ENCODE assay signal across 10 cellular contexts in genomic region chr10:122954731-122955050, GRCh38. TPM values are rescaled to one million over a fixed set of nuclear protein-coding genes. Genes with fewer than 3 reads are reported as not detected.
A peak's percentile ranks its signal among the peaks of the same experiment; 100 is the strongest.
DNase-seq lines count a peak whose midpoint lies in the region; ATAC-seq and TF ChIP-seq lines count a peak whose summit lies in the region.
"Had no signal": no experiment of that assay in that cellular context is flagged by ENCODE, and none has a peak within 500 bp of the region (broad histone marks: within the 10 kb centered on the region; RNA-seq: fewer than 3 reads in every experiment).

No MANE protein-coding gene starts in this region.

- TF ChIP-seq RAD21 in HCT116 (IDR thresholded peaks at IDR 0.05; ENCODE audit: low read depth) = no peak

- RAD21 ChIA-PET in HCT116 (lab: Charles Lee; ENCODE audit: low non-redundant PET in 1 of 2, low total read pairs in 2 of 2, uncharacterized antibody in 2 of 2, unreplicated experiment in 2 of 2) = no interaction called here

- H3K36me3 ChIP-seq in HCT116 (ENCODE audit: control insufficient read depth in 1 of 2, insufficient read depth in 2 of 2, low read length in 2 of 2) = 0 out of 4 replicates have a peak, but pooled peaks cover 0 to 3% of the 10 kb centered on the region in 2 experiments
- H3K36me3 ChIP-seq in skeletal muscle satellite cell (ENCODE audit: insufficient read depth, low read length) = peaks cover 7% of the 10 kb centered on the region

- intact Hi-C loops in HCT116 (cut with micrococcal nuclease) = loop anchor here (1.0 kb wide), 2 partner anchors 26 to 54 kb away; partner anchors contain the start of genes IKZF5 and PSTK

- TSS peak; percentile 63 for BruUV-seq in HCT116 (replicated peaks; lab: Mats Ljungman, UMichigan)

- peaks cover 0 to 8% (median 4%) of the 10 kb centered on the region in 3 donors for H3K9me3 Mint-ChIP-seq in T-cell

- H2AFZ ChIP-seq in HCT116 (ENCODE audit: low read depth, low read length, poor library complexity, severe bottlenecking) = peak overlapping the region; percentile 40

- H3K9me3 ChIP-seq in HCT116 (ENCODE audit: control insufficient read depth in 1 of 2, insufficient read depth in 1 of 2, low read depth in 1 of 2, low read length in 2 of 2) (peaks cover 0 to 7% of the 10 kb centered on the region in 2 experiments; a peak in 1 of 4 replicates), skeletal muscle satellite cell (replicated peaks; ENCODE audit: low read length) (no peaks in the 10 kb centered on the region)

- peak overlapping the region in 1 of 2 donors; percentile 28 for H3K27ac Mint-ChIP-seq in T-cell

- peak overlapping the region; percentile 83 to 91 (median 88) for H3K4me3 Mint-ChIP-seq in T-cell

- H3K27me3 ChIP-seq in HCT116 (ENCODE audit: insufficient read depth, low read length) (no peaks in the 10 kb centered on the region), skeletal muscle satellite cell (ENCODE audit: control insufficient read depth, insufficient read depth, low read length) (no peaks in the 10 kb centered on the region)

- POLR2A ChIA-PET in HCT116 (lab: Charles Lee) (no interaction called here), T-cell (lab: Charles Lee) (interaction anchor here in 1 of 2 donors (0.9 kb wide), 1 partner anchor 26 kb away, joined by 3 read pairs; no protein-coding TSS in a partner anchor)

- H3K4me1 ChIP-seq in HCT116 (ENCODE audit: control insufficient read depth in 1 of 2, insufficient read depth in 2 of 2, low read length in 2 of 2) = peaks cover 0 to 16% of the 10 kb centered on the region in 2 experiments; a peak in 2 of 4 replicates
- H3K4me1 ChIP-seq in skeletal muscle satellite cell (ENCODE audit: control insufficient read depth, insufficient read depth, low read length) = peaks cover 20% of the 10 kb centered on the region

- H4K20me1 ChIP-seq in HCT116 (ENCODE audit: insufficient read depth) = no peaks in the 10 kb centered on the region

- TF ChIP-seq CTCF in HCT116 (IDR thresholded peaks at IDR 0.05 in 2 of 3, conservative IDR thresholded peaks at IDR 0.05 in 1 of 3; ENCODE audit: borderline replicate concordance in 1 of 3, insufficient read depth in 1 of 3, low read depth in 2 of 3, low read length in 2 of 3) (no peak), foreskin fibroblast (IDR thresholded peaks at IDR 0.05; ENCODE audit: low read depth, low read length) (no peak)

- peaks cover 14% of the 10 kb centered on the region for H3K36me3 Mint-ChIP-seq in T-cell

- CTCF ChIA-PET in HCT116 (lab: Charles Lee) (interaction anchor here (1.4 kb wide), 1 partner anchor 25 kb away, joined by 7 read pairs; the partner anchor contains the start of gene PSTK), T-cell (lab: Charles Lee) (interaction anchor here in 1 of 2 donors (1.6 kb wide), 1 partner anchor 25 kb away, joined by 5 read pairs; the partner anchor contains the start of gene PSTK)

- H3K4me2 ChIP-seq in HCT116 (ENCODE audit: low read length) (peak overlapping the region; percentile 90), skeletal muscle satellite cell (ENCODE audit: low read length) (peak overlapping the region; percentile 81)

- in situ Hi-C loops in G401 (cut with HindIII; ENCODE audit: low sequenced_read_pairs) = no loop called here

- peaks cover 36 to 45% (median 36%) of the 10 kb centered on the region in 3 donors for H3K4me1 Mint-ChIP-seq in T-cell

- no peak for TF ChIP-seq POLR2A in HCT116 (IDR thresholded peaks at IDR 0.05; ENCODE audit: borderline replicate concordance, extremely low read depth, insufficient read depth, insufficient read length)

- DNase-seq in HCT116 (ENCODE audit: low read depth, low spot score) (no peak), T-cell (no peak), foreskin fibroblast (no peak), HCEC 1CT (no peak), midbrain (lab: John Stamatoyannopoulos, UW) (no peak), pons (ENCODE audit: low spot score) (no peak), G401 (ENCODE audit: low spot score) (no peak)

- H3K79me2 ChIP-seq in HCT116 (ENCODE audit: insufficient read depth, low read length) = 0 out of 2 replicates have a peak, but pooled peaks cover 4% of the 10 kb centered on the region

- H3K9ac ChIP-seq in HCT116 (ENCODE audit: low read length) = no peak overlapping the region
- no peak overlapping the region for H3K9ac ChIP-seq in skeletal muscle satellite cell (ENCODE audit: low read depth, low read length)

- H3K4me3 ChIP-seq in HCT116 (replicated peaks in 1 of 2; ENCODE audit: low read depth in 1 of 2, low read length in 2 of 2) (peak overlapping the region in 1 of 2 experiments; percentile 83; a peak in 1 of 4 replicates), foreskin fibroblast (ENCODE audit: low read depth in 1 of 2, low read length in 2 of 2) (peak overlapping the region; percentile 77 to 85), skeletal muscle satellite cell (ENCODE audit: low read length) (peak overlapping the region; percentile 90)

- ATAC-seq in HCT116 (no peak), T-cell (replicated peaks in 1 of 4) (no peak)

- no peaks in the 10 kb centered on the region for H3K9me2 ChIP-seq in HCT116 (ENCODE audit: insufficient read depth)

- no peak overlapping the region for H3K27ac ChIP-seq in HCT116 (ENCODE audit: low read depth, low read length)

- no peaks in the 10 kb centered on the region for H3K27me3 Mint-ChIP-seq in T-cell

TF ChIP-seq in HCT116, 20 proteins besides CTCF, POLR2A, EP300 and RAD21:
- TF ChIP-seq CEBPB (IDR thresholded peaks at IDR 0.05; ENCODE audit: low read depth) = no peak
- no peak for TF ChIP-seq MAX (IDR thresholded peaks at IDR 0.05)
- TF ChIP-seq SRF (IDR thresholded peaks at IDR 0.05; ENCODE audit: low read depth) = no peak
- TF ChIP-seq ELF1 (IDR thresholded peaks at IDR 0.05; ENCODE audit: borderline replicate concordance, low read depth) = no peak
- no peak for TF ChIP-seq EZH2phosphoT487 (IDR thresholded peaks at IDR 0.05; ENCODE audit: borderline replicate concordance)
- no peak for TF ChIP-seq ATF3 (IDR thresholded peaks at IDR 0.05)
- no peak for TF ChIP-seq ZNF274 (IDR thresholded peaks at IDR 0.05; ENCODE audit: low read depth, low read length)
- TF ChIP-seq FOSL1 (IDR thresholded peaks at IDR 0.05; ENCODE audit: low read depth) = no peak
- no peak for TF ChIP-seq POLR2AphosphoS5 (IDR thresholded peaks at IDR 0.05; ENCODE audit: low read depth, low read length)
- TF ChIP-seq JUND (IDR thresholded peaks at IDR 0.05) = no peak
- TF ChIP-seq, protein P1, sequence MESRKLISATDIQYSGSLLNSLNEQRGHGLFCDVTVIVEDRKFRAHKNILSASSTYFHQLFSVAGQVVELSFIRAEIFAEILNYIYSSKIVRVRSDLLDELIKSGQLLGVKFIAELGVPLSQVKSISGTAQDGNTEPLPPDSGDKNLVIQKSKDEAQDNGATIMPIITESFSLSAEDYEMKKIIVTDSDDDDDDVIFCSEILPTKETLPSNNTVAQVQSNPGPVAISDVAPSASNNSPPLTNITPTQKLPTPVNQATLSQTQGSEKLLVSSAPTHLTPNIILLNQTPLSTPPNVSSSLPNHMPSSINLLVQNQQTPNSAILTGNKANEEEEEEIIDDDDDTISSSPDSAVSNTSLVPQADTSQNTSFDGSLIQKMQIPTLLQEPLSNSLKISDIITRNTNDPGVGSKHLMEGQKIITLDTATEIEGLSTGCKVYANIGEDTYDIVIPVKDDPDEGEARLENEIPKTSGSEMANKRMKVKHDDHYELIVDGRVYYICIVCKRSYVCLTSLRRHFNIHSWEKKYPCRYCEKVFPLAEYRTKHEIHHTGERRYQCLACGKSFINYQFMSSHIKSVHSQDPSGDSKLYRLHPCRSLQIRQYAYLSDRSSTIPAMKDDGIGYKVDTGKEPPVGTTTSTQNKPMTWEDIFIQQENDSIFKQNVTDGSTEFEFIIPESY (IDR thresholded peaks at IDR 0.05; ENCODE audit: extremely low read depth, insufficient replicate concordance, low read length) = no peak
- TF ChIP-seq ZFX (IDR thresholded peaks at IDR 0.05) = no peak

RNA-seq across cellular contexts. Expression of gene C10orf88, which starts 0.7 kb away (rescaled TPM):
- total RNA-seq in HCT116 (2021; ENCODE audit: unreplicated experiment) (16.2 TPM), T-cell (10 to 100 TPM in 3 of 5 donors, 1 to 10 TPM in 2; 7.1 to 13.2 (median 11.5) TPM)
- polyA plus RNA-seq in HCT116 (2012) = 7.8 and 10.4 TPM in 2 replicates
- total RNA-seq in skeletal muscle satellite cell (2012; rRNA removed) = 5.6 and 9.6 TPM in 2 replicates
- 7.8 and 7.9 TPM in 2 replicates for total RNA-seq in G401 (2014; rRNA removed; shearing (Covaris generic))

RNA-seq across cellular contexts. Expression of gene PSTK, which starts 25.5 kb away (rescaled TPM):
- total RNA-seq in HCT116 (2021; ENCODE audit: unreplicated experiment) (4.4 TPM), T-cell (10 to 100 TPM in 2 of 5 donors, 1 to 10 TPM in 3; 3.7 to 12.1 (median 5.2) TPM)
- 4.5 and 6.2 TPM in 2 replicates for polyA plus RNA-seq in HCT116 (2012)
- 2.5 and 3.1 TPM in 2 replicates for total RNA-seq in skeletal muscle satellite cell (2012; rRNA removed)
- 12.2 and 22.3 TPM in 2 replicates for total RNA-seq in G401 (2014; rRNA removed; shearing (Covaris generic))

RNA-seq across cellular contexts. Expression of gene FAM24A, which starts 44.3 kb away (rescaled TPM):
- total RNA-seq in HCT116 (2021; ENCODE audit: unreplicated experiment) = not detected
- polyA plus RNA-seq in HCT116 (2012) = not detected in 2 replicates
- total RNA-seq in T-cell = not detected
- not detected in 2 replicates for total RNA-seq in skeletal muscle satellite cell (2012; rRNA removed)
- total RNA-seq in G401 (2014; rRNA removed; shearing (Covaris generic)) = not detected in 2 replicates
- total RNA-seq: aorta, pulmonary artery endothelial cell had no signal
- polyA plus RNA-seq: aorta had no signal

RNA-seq across cellular contexts. Expression of gene IKZF5, which starts 53.9 kb away (rescaled TPM):
- 17.1 TPM for total RNA-seq in HCT116 (2021; ENCODE audit: unreplicated experiment)
- 4.9 and 5.1 TPM in 2 replicates for polyA plus RNA-seq in HCT116 (2012)
- total RNA-seq in T-cell = 10 to 100 TPM; 22.6 to 68.1 (median 29.4) TPM
- total RNA-seq in skeletal muscle satellite cell (2012; rRNA removed) = 3.5 and 4.2 TPM in 2 replicates
- 0.49 and 1.0 TPM in 2 replicates for total RNA-seq in G401 (2014; rRNA removed; shearing (Covaris generic))

RNA-seq across cellular contexts. Expression of gene ACADSB, which starts 54.1 kb away (rescaled TPM):
- total RNA-seq in HCT116 (2021; ENCODE audit: unreplicated experiment) (33.3 TPM), T-cell (10 to 100 TPM; 25.3 to 33.8 (median 33.0) TPM)
- polyA plus RNA-seq in HCT116 (2012) = 4.8 and 8.0 TPM in 2 replicates
- total RNA-seq in skeletal muscle satellite cell (2012; rRNA removed) = 4.6 and 5.3 TPM in 2 replicates
- 6.5 and 10.9 TPM in 2 replicates for total RNA-seq in G401 (2014; rRNA removed; shearing (Covaris generic))
